Comparison of ENCODE assay signal across 12 cellular contexts in genomic region chr13:113205428-113205931, GRCh38. TPM values are rescaled to one million over a fixed set of nuclear protein-coding genes. Genes with fewer than 3 reads are reported as not detected.
DNase-seq lines count a peak whose midpoint lies in the region; ATAC-seq and TF ChIP-seq lines count a peak whose summit lies in the region.
"Had no signal": no experiment of that assay in that cellular context is flagged by ENCODE, and none has a peak within 500 bp of the region (broad histone marks: within the 10 kb centered on the region; RNA-seq: fewer than 3 reads in every experiment).

No MANE protein-coding gene starts in this region.

- peak overlapping the region in 1 of 2 donors; percentile 9 for H3K27ac Mint-ChIP-seq in natural killer cell treated with Interleukin-12 subunit alpha and Interleukin-12 subunit beta and Interleukin-15 and Interleukin-18, amount 100 ng/mL, for 72 hours

- DNase-seq in EH (ENCODE audit: low read depth) (peak; percentile 38), MV-4-11 (lab: John Stamatoyannopoulos, UW) (peak; percentile 50), cardiac fibroblast (ENCODE audit: low read depth in 2 of 2) (peak; percentile 43 to 67), NCI-H1694 (lab: John Stamatoyannopoulos, UW) (no peak)
- DNase-seq in natural killer cell treated with Interleukin-12 subunit alpha and Interleukin-12 subunit beta and Interleukin-15 and Interleukin-18, amount 100 ng/mL, for 72 hours (ENCODE audit: low spot score) = no peak
- no peak for DNase-seq in stimulated activated CD4-positive, alpha-beta T cell treated with anti-CD3 and anti-CD28 coated beads, Interleukin-2, amount 100 ng/mL, for 48 hours
- DNase-seq: activated gamma-delta T cell treated with Interleukin-2 at 50 U/mL for 16 hours, NCI-H510A treated with DMSO at 0.1 percent for 48 hours, posterior cingulate gyrus had no signal

- H3K4me3 ChIP-seq in cardiac fibroblast (replicated peaks in 1 of 2; ENCODE audit: low read depth in 2 of 2, low read length in 2 of 2) = no peak overlapping the region

- no peaks in the 10 kb centered on the region for H3K9me3 Mint-ChIP-seq in natural killer cell treated with Interleukin-12 subunit alpha and Interleukin-12 subunit beta and Interleukin-15 and Interleukin-18, amount 100 ng/mL, for 72 hours

- no peaks in the 10 kb centered on the region for H3K36me3 Mint-ChIP-seq in natural killer cell treated with Interleukin-12 subunit alpha and Interleukin-12 subunit beta and Interleukin-15 and Interleukin-18, amount 100 ng/mL, for 72 hours

- H3K4me1 Mint-ChIP-seq in natural killer cell treated with Interleukin-12 subunit alpha and Interleukin-12 subunit beta and Interleukin-15 and Interleukin-18, amount 100 ng/mL, for 72 hours (ENCODE audit: low read depth in 2 of 2) = peaks cover 37 to 38% of the 10 kb centered on the region in 2 donors

- peak overlapping the region; percentile 1 for H3K4me3 Mint-ChIP-seq in natural killer cell treated with Interleukin-12 subunit alpha and Interleukin-12 subunit beta and Interleukin-15 and Interleukin-18, amount 100 ng/mL, for 72 hours

- TF ChIP-seq CTCF in cardiac fibroblast (IDR thresholded peaks at IDR 0.05; ENCODE audit: low read depth, low read length) = no peak

- no peaks in the 10 kb centered on the region for H3K27me3 Mint-ChIP-seq in natural killer cell treated with Interleukin-12 subunit alpha and Interleukin-12 subunit beta and Interleukin-15 and Interleukin-18, amount 100 ng/mL, for 72 hours

- no peak for ATAC-seq in natural killer cell treated with Interleukin-12 subunit alpha and Interleukin-12 subunit beta and Interleukin-15 and Interleukin-18, amount 100 ng/mL, for 72 hours
- no peak for ATAC-seq in HG02678 (IDR thresholded peaks at IDR 0.05; ENCODE audit: unreplicated experiment)

RNA-seq across cellular contexts. Expression of gene PCID2, which starts 3.0 kb away (rescaled TPM):
- total RNA-seq in natural killer cell treated with Interleukin-12 subunit alpha and Interleukin-12 subunit beta and Interleukin-15 and Interleukin-18, amount 100 ng/mL, for 72 hours = 10 to 100 TPM; 29.4 to 68.3 TPM

RNA-seq across cellular contexts. Expression of gene CUL4A, which starts 3.9 kb away (rescaled TPM):
- 10 to 100 TPM; 51.4 to 86.2 TPM for total RNA-seq in natural killer cell treated with Interleukin-12 subunit alpha and Interleukin-12 subunit beta and Interleukin-15 and Interleukin-18, amount 100 ng/mL, for 72 hours

RNA-seq across cellular contexts. Expression of gene PROZ, which starts 47.0 kb away (rescaled TPM):
- total RNA-seq in natural killer cell treated with Interleukin-12 subunit alpha and Interleukin-12 subunit beta and Interleukin-15 and Interleukin-18, amount 100 ng/mL, for 72 hours = not detected
- total RNA-seq: Daoy; T-helper 1 cell treated with Interleukin-12 subunit alpha and Interleukin-12 subunit beta and Interleukin-4 antibody, amounts not matched to agents 30 ng/mL and 1 ng/mL, for 36 hours had no signal

Comparison
In these comparisons a context has a peak if more than half of its experiments do, and no peak if none do; other contexts are left out.
1. DNase-seq: peak in EH (single experiment), MV-4-11 (single experiment) and cardiac fibroblast (2 of 2); none in natural killer cell treated with Interleukin-12 subunit alpha and Interleukin-12 subunit beta and Interleukin-15 and Interleukin-18, amount 100 ng/mL, for 72 hours (single experiment), stimulated activated CD4-positive, alpha-beta T cell treated with anti-CD3 and anti-CD28 coated beads, Interleukin-2, amount 100 ng/mL, for 48 hours (0 of 2) and NCI-H1694 (single experiment).